25 cellular contexts compared by ENCODE assay signal in the genomic region with DNA sequence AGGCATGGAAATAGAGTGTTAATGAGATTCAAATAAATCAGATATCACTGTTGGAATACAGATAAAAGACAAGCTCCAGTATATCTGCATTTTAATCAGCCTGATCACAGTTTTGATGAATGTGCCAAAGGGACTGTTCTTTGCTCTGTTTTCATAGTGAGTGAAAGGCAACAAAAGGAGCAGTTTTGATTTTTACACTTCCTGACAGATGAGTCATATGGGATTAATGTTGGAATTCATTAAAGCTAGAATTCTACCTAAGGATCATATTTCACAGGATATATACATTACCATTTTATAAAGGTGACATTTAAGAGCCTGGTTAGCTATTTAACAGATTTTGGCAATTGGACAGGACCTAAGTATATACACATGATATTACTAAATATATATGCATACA.
DNase-seq lines count a peak whose midpoint lies in the region; ATAC-seq and TF ChIP-seq lines count a peak whose summit lies in the region.
"Had no signal": no experiment of that assay in that cellular context is flagged by ENCODE, and none has a peak within 500 bp of the region (broad histone marks: within the 10 kb centered on the region; RNA-seq: fewer than 3 reads in every experiment).

No MANE protein-coding gene starts in this region.

- H3K27me3 ChIP-seq in effector memory CD4-positive, alpha-beta T cell (replicated peaks; ENCODE audit: control insufficient read depth, insufficient read depth, low read length, poor library complexity, severe bottlenecking), result no peaks in the 10 kb centered on the region
- H3K27me3 ChIP-seq in hepatocyte, result no peaks in the 10 kb centered on the region
- H3K27me3 ChIP-seq: adrenal gland; BLaER1 treated with 17β-estradiol and CSF1 and Interleukin-3, amounts not matched to agents 10 nM and 100 nM; pancreas; spleen had no signal

- no peak for ATAC-seq in activated CD4-positive, CD25-positive, alpha-beta regulatory T cell treated with anti-CD3 and anti-CD28 coated beads, Interleukin-2, amount 50 U/mL, for 24 hours
- no peak for ATAC-seq in GM21515 (IDR thresholded peaks at IDR 0.05; ENCODE audit: unreplicated experiment)
- ATAC-seq: GM12878, natural killer cell, pancreas, right cardiac atrium had no signal

- H3K4me1 ChIP-seq in effector memory CD4-positive, alpha-beta T cell (ENCODE audit: control insufficient read depth, insufficient read depth, low read length, poor library complexity, severe bottlenecking), result no peaks in the 10 kb centered on the region
- no peaks in the 10 kb centered on the region for H3K4me1 ChIP-seq in hepatocyte (ENCODE audit: insufficient read depth)
- H3K4me1 ChIP-seq: adrenal gland; BLaER1 treated with 17β-estradiol and CSF1 and Interleukin-3, amounts not matched to agents 10 nM and 100 nM; pancreas; spleen had no signal

- H3K27ac ChIP-seq in effector memory CD4-positive, alpha-beta T cell (ENCODE audit: insufficient read depth, low read length, poor library complexity, severe bottlenecking), result no peak overlapping the region
- H3K27ac ChIP-seq in hepatocyte, result no peak overlapping the region
- H3K27ac ChIP-seq: adrenal gland; BLaER1 treated with 17β-estradiol and CSF1 and Interleukin-3, amounts not matched to agents 10 nM and 100 nM; pancreas; spleen had no signal

- no peaks in the 10 kb centered on the region for H3K79me2 ChIP-seq in hepatocyte

- H3K36me3 ChIP-seq in effector memory CD4-positive, alpha-beta T cell (ENCODE audit: control insufficient read depth, insufficient read depth, low read length), result no peaks in the 10 kb centered on the region
- no peaks in the 10 kb centered on the region for H3K36me3 ChIP-seq in hepatocyte (replicated peaks; ENCODE audit: insufficient read depth, low read depth)
- H3K36me3 ChIP-seq: adrenal gland; BLaER1 treated with 17β-estradiol and CSF1 and Interleukin-3, amounts not matched to agents 10 nM and 100 nM; pancreas; spleen had no signal

- no peaks in the 10 kb centered on the region for H3K9me3 ChIP-seq in effector memory CD4-positive, alpha-beta T cell (ENCODE audit: control insufficient read depth, low read length)
- no peaks in the 10 kb centered on the region for H3K9me3 ChIP-seq in hepatocyte (ENCODE audit: low read depth)
- H3K9me3 ChIP-seq: adrenal gland; BLaER1 treated with 17β-estradiol and CSF1 and Interleukin-3, amounts not matched to agents 10 nM and 100 nM; pancreas; spleen had no signal

- TF ChIP-seq CTCF in hepatocyte (IDR thresholded peaks at IDR 0.05; ENCODE audit: poor library complexity), result no peak

- DNase-seq in A172 (ENCODE audit: low spot score), result peak; percentile 23
- peak; percentile 3 for DNase-seq in DMS53 treated with DMSO at 0.1 percent for 48 hours (lab: John Stamatoyannopoulos, UW; ENCODE audit: unreplicated experiment)
- DNase-seq in amniotic epithelial cell (ENCODE audit: low read depth), result peak; percentile 6
- peak; percentile 3 for DNase-seq in iris pigment epithelial cell (ENCODE audit: low read depth)
- DNase-seq in effector memory CD4-positive, alpha-beta T cell, result no peak
- no peak for DNase-seq in hepatocyte (ENCODE audit: low spot score)
- DNase-seq: activated CD4-positive, alpha-beta T cell treated with anti-CD3 and anti-CD28 coated beads, Interleukin-2, amount 50 U/mL, for 48 hours; activated naive CD4-positive, alpha-beta T cell treated with anti-CD3 and anti-CD28 coated beads for 36 hours; adrenal gland; COR-L47; glutamatergic neuron; Karpas-422; kidney; natural killer cell; NCI-H1694; NCI-H526; pancreas; right cardiac atrium; spleen; T-helper 1 cell; trophoblast cell had no signal

- no peak overlapping the region for H3K4me2 ChIP-seq in hepatocyte
- H3K4me2 ChIP-seq: BLaER1 treated with 17β-estradiol and CSF1 and Interleukin-3, amounts not matched to agents 10 nM and 100 nM had no signal

- H3K9me2 ChIP-seq in hepatocyte (replicated peaks; ENCODE audit: insufficient read depth), result no peaks in the 10 kb centered on the region

- H4K20me1 ChIP-seq in hepatocyte (ENCODE audit: insufficient read depth, poor library complexity, severe bottlenecking), result no peaks in the 10 kb centered on the region
- H4K20me1 ChIP-seq: BLaER1 treated with 17β-estradiol and CSF1 and Interleukin-3, amounts not matched to agents 10 nM and 100 nM had no signal

- no peak overlapping the region for H3K4me3 ChIP-seq in effector memory CD4-positive, alpha-beta T cell (ENCODE audit: insufficient read depth, low read depth, low read length, poor library complexity, severe bottlenecking)
- H3K4me3 ChIP-seq in hepatocyte, result no peak overlapping the region
- H3K4me3 ChIP-seq: adrenal gland; BLaER1 treated with 17β-estradiol and CSF1 and Interleukin-3, amounts not matched to agents 10 nM and 100 nM; GM12878; pancreas; spleen had no signal

- H2AFZ ChIP-seq in hepatocyte, result no peak overlapping the region

Comparison
In these comparisons a context has a peak if more than half of its experiments do, and no peak if none do; other contexts are left out.
1. DNase-seq: peak in A172 (single experiment), DMS53 treated with DMSO at 0.1 percent for 48 hours (single experiment), amniotic epithelial cell (single experiment) and iris pigment epithelial cell (single experiment); none in effector memory CD4-positive, alpha-beta T cell (0 of 3) and hepatocyte (single experiment).